17 cellular contexts compared by ENCODE assay signal in the genomic region with DNA sequence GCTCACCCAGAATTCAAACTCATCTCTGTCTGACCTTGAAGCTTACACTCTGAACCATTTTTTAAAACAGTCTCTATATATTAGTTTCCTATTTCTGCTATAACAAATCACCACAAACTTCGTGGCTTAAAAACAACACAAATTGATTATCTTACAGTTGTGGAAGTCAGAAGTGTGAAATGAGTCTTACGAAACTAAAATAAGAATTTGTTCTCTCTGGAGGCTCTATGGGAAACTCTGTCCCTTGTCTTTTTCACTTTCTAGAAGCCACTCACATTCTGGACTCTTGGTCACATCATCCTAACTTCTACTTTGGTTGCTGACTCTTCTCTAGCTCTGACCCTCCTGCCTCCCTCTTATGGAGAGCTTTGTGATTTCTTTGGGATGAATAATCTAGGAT.
DNase-seq lines count a peak whose midpoint lies in the region; ATAC-seq and TF ChIP-seq lines count a peak whose summit lies in the region.
"Had no signal": no experiment of that assay in that cellular context is flagged by ENCODE, and none has a peak within 500 bp of the region (broad histone marks: within the 10 kb centered on the region; RNA-seq: fewer than 3 reads in every experiment).

No MANE protein-coding gene starts in this region.

- H4K8ac ChIP-seq in IMR-90 (ENCODE audit: low read depth in 2 of 2, low read length in 2 of 2), result no peak overlapping the region

- TF ChIP-seq CTCF in IMR-90 (conservative IDR thresholded peaks at IDR 0.05; ENCODE audit: low read depth, low read length) (no peak), smooth muscle cell (IDR thresholded peaks at IDR 0.05; ENCODE audit: borderline replicate concordance, insufficient read depth, poor library complexity, severe bottlenecking) (no peak)

- H3K9me3 ChIP-seq in IMR-90 (ENCODE audit: control insufficient read depth, insufficient read depth, low read length) (no peaks in the 10 kb centered on the region), smooth muscle cell (replicated peaks; ENCODE audit: low read depth) (no peaks in the 10 kb centered on the region)

- H3K79me1 ChIP-seq in IMR-90 (ENCODE audit: low read depth in 1 of 2, low read length in 2 of 2), result no peaks in the 10 kb centered on the region

- no peak overlapping the region for H2BK120ac ChIP-seq in IMR-90 (ENCODE audit: low read depth, low read length)

- no peak overlapping the region; the same call in 2 of the 3 replicates for H2BK15ac ChIP-seq in IMR-90 (ENCODE audit: low read depth, low read length)

- H3K4me1 ChIP-seq in IMR-90 (ENCODE audit: control insufficient read depth, insufficient read depth, low read length), result peaks cover 16% of the 10 kb centered on the region
- H3K4me1 ChIP-seq in smooth muscle cell (ENCODE audit: low read depth), result no peaks in the 10 kb centered on the region

- intact Hi-C loops in IMR-90 (cut with micrococcal nuclease), result no loop called here

- H3K9ac ChIP-seq in IMR-90 (ENCODE audit: low read depth, low read length) (no peak overlapping the region), smooth muscle cell (ENCODE audit: low read depth) (no peak overlapping the region)

- CTCF ChIA-PET in IMR-90 (lab: Yijun Ruan, JAX), result no interaction called here

- H3K27me3 ChIP-seq in IMR-90 (ENCODE audit: control insufficient read depth, insufficient read depth, low read length) (no peaks in the 10 kb centered on the region), smooth muscle cell (ENCODE audit: low read depth) (no peaks in the 10 kb centered on the region)

- DNase-seq in IMR-90 (no peak), smooth muscle cell (lab: John Stamatoyannopoulos, UW; ENCODE audit: unreplicated experiment) (no peak), AG20443 (ENCODE audit: low spot score) (no peak), H4 (ENCODE audit: low spot score) (no peak)
- DNase-seq: ACHN; C1 segment of cervical spinal cord; Calu3; CD4-positive, alpha-beta T cell; DMS 273 treated with DMSO at 0.1 percent for 48 hours; DMS79; H9; Kasumi-1; KBM-7 had no signal

- TF ChIP-seq RAD21 in IMR-90 (IDR thresholded peaks at IDR 0.05; ENCODE audit: low read length), result no peak

- H3K14ac ChIP-seq in IMR-90 (replicated peaks; ENCODE audit: low read depth, low read length), result no peak overlapping the region

- H4K91ac ChIP-seq in IMR-90 (ENCODE audit: insufficient read depth, low read depth, low read length), result no peak overlapping the region

- in situ Hi-C loops in IMR-90 (cut with MboI; ENCODE audit: low sequenced_read_pairs), result loop anchor here (25.0 kb wide), 1 partner anchor 611 kb away; no protein-coding TSS in a partner anchor

- H4K5ac ChIP-seq in IMR-90 (ENCODE audit: low read depth, low read length), result no peak overlapping the region

- H3K4me3 ChIP-seq in IMR-90 (ENCODE audit: insufficient read depth, low read depth, low read length), result no peak overlapping the region
- no peak overlapping the region for H3K4me3 ChIP-seq in smooth muscle cell
- H3K4me3 ChIP-seq: GM23338 had no signal

- H3F3A ChIP-seq in smooth muscle cell (ENCODE audit: low read depth), result no peaks in the 10 kb centered on the region

- no TSS peak for BruUV-seq in IMR-90 (replicated peaks; lab: Mats Ljungman, UMichigan)

- peak overlapping the region; percentile 44; the same call in 1 of the 2 replicates for H3K18ac ChIP-seq in IMR-90 (ENCODE audit: low read depth, low read length)

- H3K27ac ChIP-seq in IMR-90 (ENCODE audit: insufficient read depth, low read length) (no peak overlapping the region), smooth muscle cell (ENCODE audit: low read depth) (no peak overlapping the region)

- H2AK9ac ChIP-seq in IMR-90 (replicated peaks; ENCODE audit: low read depth, low read length, poor library complexity), result no peak overlapping the region

- H3K56ac ChIP-seq in IMR-90 (ENCODE audit: extremely low read depth, insufficient read depth, low read length), result no peak overlapping the region

- POLR2A ChIA-PET in IMR-90 (lab: Charles Lee; ENCODE audit: unreplicated experiment), result interaction anchor here (1.2 kb wide), 1 partner anchor 434 kb away, joined by 4 read pairs; no protein-coding TSS in a partner anchor

- H3K79me2 ChIP-seq in smooth muscle cell (ENCODE audit: low read depth), result no peaks in the 10 kb centered on the region

- H3K4me2 ChIP-seq in IMR-90 (ENCODE audit: low read depth, low read length) (no peak overlapping the region), smooth muscle cell (no peak overlapping the region)
- H3K4me2 ChIP-seq: GM23338 had no signal

- no CpG with 5 or more reads among the region's 2 CpGs for WGBS in IMR-90 (ENCODE audit: extremely low coverage in 2 of 2, insufficient read length in 1 of 2), 2 experiments
- 85% methylated on average over 2 of the region's 2 CpGs for WGBS in smooth muscle cell (ENCODE audit: low lambda C conversion rate)

- H4K20me1 ChIP-seq in IMR-90 (ENCODE audit: insufficient read depth, low read length), result no peaks in the 10 kb centered on the region
- no peaks in the 10 kb centered on the region for H4K20me1 ChIP-seq in smooth muscle cell (ENCODE audit: low read depth)

- H2BK5ac ChIP-seq in IMR-90 (ENCODE audit: low read depth, low read length, poor library complexity, severe bottlenecking), result no peak overlapping the region

- peak; percentile 68 for ATAC-seq in GM18511 (IDR thresholded peaks at IDR 0.05; ENCODE audit: unreplicated experiment)
- peak; percentile 49 for ATAC-seq in GM19372 (IDR thresholded peaks at IDR 0.05; ENCODE audit: low read depth, unreplicated experiment)
- ATAC-seq in IMR-90 (ENCODE audit: low read depth), result no peak
- no peak for ATAC-seq in GM18861 (IDR thresholded peaks at IDR 0.05; ENCODE audit: unreplicated experiment)

- peak overlapping the region; percentile 40; the same call in 1 of the 2 replicates for H2BK20ac ChIP-seq in IMR-90 (ENCODE audit: low read depth, low read length)

- no peak overlapping the region for H2AK5ac ChIP-seq in IMR-90 (ENCODE audit: low read depth, low read length)

- H3K36me3 ChIP-seq in IMR-90 (ENCODE audit: control insufficient read depth, insufficient read depth, low read length), result no peaks in the 10 kb centered on the region
- H3K36me3 ChIP-seq in smooth muscle cell (ENCODE audit: low read depth), result no peaks in the 10 kb centered on the region

- H3K23ac ChIP-seq in IMR-90 (ENCODE audit: low read depth, low read length), result no peak overlapping the region

- peaks cover 5% of the 10 kb centered on the region; the same call in 1 of the 2 replicates for H3K9me1 ChIP-seq in IMR-90 (ENCODE audit: insufficient read depth, low read length)

- no peak overlapping the region for H2AFZ ChIP-seq in IMR-90 (replicated peaks; ENCODE audit: low read length, poor library complexity)
- H2AFZ ChIP-seq in smooth muscle cell (ENCODE audit: low read depth), result peak overlapping the region; percentile 1
- H2AFZ ChIP-seq: GM23338 had no signal

- TF ChIP-seq POLR2A in IMR-90 (IDR thresholded peaks at IDR 0.05; ENCODE audit: low read depth, low read length), result no peak

- dilution Hi-C loops in IMR-90 (cut with HindIII; ENCODE audit: low sequenced_read_pairs, unreplicated experiment), result no loop called here

- no peak overlapping the region for H3K4ac ChIP-seq in IMR-90 (ENCODE audit: low read depth, low read length)

TF ChIP-seq in IMR-90, 13 proteins besides CTCF, POLR2A, EP300 and RAD21:
- TF ChIP-seq BHLHE40 (IDR thresholded peaks at IDR 0.05; ENCODE audit: low read depth, low read length) (no peak), NFE2L2 (IDR thresholded peaks at IDR 0.05; ENCODE audit: low read depth, low read length) (no peak), RCOR1 (IDR thresholded peaks at IDR 0.05; ENCODE audit: insufficient replicate concordance, low read length) (no peak), SMC3 (IDR thresholded peaks at IDR 0.05; ENCODE audit: low read depth, low read length) (no peak), MAFK (IDR thresholded peaks at IDR 0.05; ENCODE audit: low read depth, low read length) (no peak), MXI1 (IDR thresholded peaks at IDR 0.05; ENCODE audit: borderline replicate concordance, low read depth, low read length) (no peak), RFX5 (IDR thresholded peaks at IDR 0.05; ENCODE audit: low read depth, low read length) (no peak), CEBPB (IDR thresholded peaks at IDR 0.05; ENCODE audit: low read depth, low read length) (no peak), MAZ (IDR thresholded peaks at IDR 0.05; ENCODE audit: borderline replicate concordance, low read depth, low read length) (no peak), CHD1 (IDR thresholded peaks at IDR 0.05; ENCODE audit: low read depth, low read length) (no peak), FOS (IDR thresholded peaks at IDR 0.05; ENCODE audit: low read depth, low read length) (no peak)
- TF ChIP-seq, protein P1, sequence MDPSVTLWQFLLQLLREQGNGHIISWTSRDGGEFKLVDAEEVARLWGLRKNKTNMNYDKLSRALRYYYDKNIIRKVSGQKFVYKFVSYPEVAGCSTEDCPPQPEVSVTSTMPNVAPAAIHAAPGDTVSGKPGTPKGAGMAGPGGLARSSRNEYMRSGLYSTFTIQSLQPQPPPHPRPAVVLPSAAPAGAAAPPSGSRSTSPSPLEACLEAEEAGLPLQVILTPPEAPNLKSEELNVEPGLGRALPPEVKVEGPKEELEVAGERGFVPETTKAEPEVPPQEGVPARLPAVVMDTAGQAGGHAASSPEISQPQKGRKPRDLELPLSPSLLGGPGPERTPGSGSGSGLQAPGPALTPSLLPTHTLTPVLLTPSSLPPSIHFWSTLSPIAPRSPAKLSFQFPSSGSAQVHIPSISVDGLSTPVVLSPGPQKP (IDR thresholded peaks at IDR 0.05; ENCODE audit: borderline replicate concordance, low read depth, low read length), result no peak
- TF ChIP-seq, protein P2, sequence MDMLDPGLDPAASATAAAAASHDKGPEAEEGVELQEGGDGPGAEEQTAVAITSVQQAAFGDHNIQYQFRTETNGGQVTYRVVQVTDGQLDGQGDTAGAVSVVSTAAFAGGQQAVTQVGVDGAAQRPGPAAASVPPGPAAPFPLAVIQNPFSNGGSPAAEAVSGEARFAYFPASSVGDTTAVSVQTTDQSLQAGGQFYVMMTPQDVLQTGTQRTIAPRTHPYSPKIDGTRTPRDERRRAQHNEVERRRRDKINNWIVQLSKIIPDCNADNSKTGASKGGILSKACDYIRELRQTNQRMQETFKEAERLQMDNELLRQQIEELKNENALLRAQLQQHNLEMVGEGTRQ (IDR thresholded peaks at IDR 0.05; ENCODE audit: low read depth, low read length), result no peak

Comparison
In these comparisons a context has a peak if more than half of its experiments do, and no peak if none do; other contexts are left out.
1. ATAC-seq: peak in GM18511 (single experiment) and GM19372 (single experiment); none in IMR-90 (single experiment) and GM18861 (single experiment).